7 cellular contexts compared by ENCODE assay signal in the genomic region with DNA sequence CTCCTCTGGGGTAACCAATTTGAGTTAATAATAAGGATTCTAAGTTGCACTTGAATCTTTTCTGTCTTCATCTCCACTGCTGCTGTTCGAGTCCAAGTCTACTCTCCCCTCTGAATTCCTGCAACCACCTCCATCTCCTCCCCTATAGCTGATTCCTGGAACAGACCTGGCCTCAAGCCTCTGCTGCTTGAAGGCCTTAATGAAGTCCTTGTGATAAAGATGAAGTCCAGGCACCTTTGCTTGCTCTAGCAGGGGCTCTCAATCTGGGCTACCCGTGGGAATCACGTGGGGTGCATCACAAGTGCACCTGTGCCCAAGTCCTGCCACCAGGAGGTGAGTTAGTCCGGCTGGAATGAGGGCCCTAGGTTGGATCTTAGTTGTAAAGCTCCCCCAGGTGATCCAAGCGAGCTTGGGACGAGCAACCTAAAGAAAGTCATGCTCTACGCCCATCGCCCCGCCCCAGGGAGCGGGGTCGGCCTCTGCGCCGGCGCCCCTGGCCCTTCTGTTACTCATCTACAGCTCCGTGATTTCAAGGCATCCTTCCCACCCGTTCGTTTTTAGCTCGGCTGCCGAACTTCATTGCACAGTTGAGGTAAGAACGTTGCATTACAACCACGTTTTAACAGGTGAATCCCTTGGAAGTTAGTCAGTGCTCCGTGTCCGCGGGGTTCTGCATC. TPM values are rescaled to one million over a fixed set of nuclear protein-coding genes. Genes with fewer than 3 reads are reported as not detected.
DNase-seq lines count a peak whose midpoint lies in the region; ATAC-seq and TF ChIP-seq lines count a peak whose summit lies in the region.

No MANE protein-coding gene starts in this region.

- no peak overlapping the region for H3K23ac ChIP-seq in IMR-90 (ENCODE audit: low read depth, low read length)

- TF ChIP-seq CTCF in GM12873 (IDR thresholded peaks at IDR 0.05; ENCODE audit: insufficient read depth, low read depth, low read length, missing control alignments) = peak; percentile 4
- TF ChIP-seq CTCF in IMR-90 (conservative IDR thresholded peaks at IDR 0.05; ENCODE audit: low read depth, low read length) = no peak
- no peak for TF ChIP-seq CTCF in astrocyte of the spinal cord (IDR thresholded peaks at IDR 0.05; ENCODE audit: low read depth, low read length)
- TF ChIP-seq CTCF in thoracic aorta (IDR thresholded peaks at IDR 0.05) = no peak

- no peak overlapping the region for H3K18ac ChIP-seq in IMR-90 (ENCODE audit: low read depth, low read length)

- H3K4me1 ChIP-seq in IMR-90 (ENCODE audit: control insufficient read depth, insufficient read depth, low read length) (peaks cover 12% of the 10 kb centered on the region), thoracic aorta (ENCODE audit: control insufficient read depth in 1 of 2, low read depth in 2 of 2) (peaks cover 11 to 40% of the 10 kb centered on the region in 2 donors)

- H3K9me3 ChIP-seq in IMR-90 (ENCODE audit: control insufficient read depth, insufficient read depth, low read length) (no peaks in the 10 kb centered on the region), thoracic aorta (no peaks in the 10 kb centered on the region)

- no peak overlapping the region for H2BK5ac ChIP-seq in IMR-90 (ENCODE audit: low read depth, low read length, poor library complexity, severe bottlenecking)

- no peak overlapping the region for H3K4ac ChIP-seq in IMR-90 (ENCODE audit: low read depth, low read length)

- no peak for TF ChIP-seq RAD21 in IMR-90 (IDR thresholded peaks at IDR 0.05; ENCODE audit: low read length)

- H3K27ac ChIP-seq in IMR-90 (ENCODE audit: insufficient read depth, low read length) (no peak overlapping the region), thoracic aorta (peak overlapping the region; percentile 76 to 84)

- no peak overlapping the region for H2BK20ac ChIP-seq in IMR-90 (ENCODE audit: low read depth, low read length)

- H2AFZ ChIP-seq in IMR-90 (replicated peaks; ENCODE audit: low read length, poor library complexity) = peak overlapping the region; percentile 95

- peaks cover 3% of the 10 kb centered on the region; the same call in 1 of the 2 replicates for H4K20me1 ChIP-seq in IMR-90 (ENCODE audit: insufficient read depth, low read length)

- no peak overlapping the region for H4K91ac ChIP-seq in IMR-90 (ENCODE audit: insufficient read depth, low read depth, low read length)

- H3K36me3 ChIP-seq in IMR-90 (ENCODE audit: control insufficient read depth, insufficient read depth, low read length) (peaks cover 19% of the 10 kb centered on the region), thoracic aorta (no peaks in the 10 kb centered on the region)

- CTCF ChIA-PET in IMR-90 (lab: Yijun Ruan, JAX) = no interaction called here

- ATAC-seq in IMR-90 (ENCODE audit: low read depth) = no peak
- no peak for ATAC-seq in thoracic aorta (ENCODE audit: insufficient number of reproducible peaks, low FRiP score, low read depth)
- no peak for ATAC-seq in HG03196 (IDR thresholded peaks at IDR 0.05; ENCODE audit: unreplicated experiment)
- ATAC-seq in GM18520 (IDR thresholded peaks at IDR 0.05; ENCODE audit: unreplicated experiment) = no peak

- H3K4me2 ChIP-seq in IMR-90 (ENCODE audit: low read depth, low read length) = peak overlapping the region; percentile 98; the same call in 1 of the 2 replicates

- 0 out of 2 replicates have a peak, but pooled peaks cover 8% of the 10 kb centered on the region for H3K9me1 ChIP-seq in IMR-90 (ENCODE audit: insufficient read depth, low read length)

- H4K8ac ChIP-seq in IMR-90 (ENCODE audit: low read depth in 2 of 2, low read length in 2 of 2) = peak overlapping the region; percentile 98 to 99; a peak in 3 of 4 replicates

- peaks cover 11 to 47% of the 10 kb centered on the region in 2 experiments for H3K79me1 ChIP-seq in IMR-90 (ENCODE audit: low read depth in 1 of 2, low read length in 2 of 2)

- POLR2A ChIA-PET in IMR-90 (lab: Charles Lee; ENCODE audit: unreplicated experiment) = interaction anchor here (0.6 kb wide), 2 partner anchors 17 to 51 kb away, joined by 3 to 10 read pairs; no protein-coding TSS in a partner anchor

- no peak for TF ChIP-seq POLR2A in IMR-90 (IDR thresholded peaks at IDR 0.05; ENCODE audit: low read depth, low read length)

- no TSS peak for BruUV-seq in IMR-90 (replicated peaks; lab: Mats Ljungman, UMichigan)

- peak overlapping the region; percentile 20; the same call in 1 of the 2 replicates for H2AK5ac ChIP-seq in IMR-90 (ENCODE audit: low read depth, low read length)

- H2BK15ac ChIP-seq in IMR-90 (ENCODE audit: low read depth, low read length) = no peak overlapping the region

- H3K27me3 ChIP-seq in IMR-90 (ENCODE audit: control insufficient read depth, insufficient read depth, low read length) = no peaks in the 10 kb centered on the region
- H3K27me3 ChIP-seq in thoracic aorta (replicated peaks; ENCODE audit: insufficient read depth) = no peaks in the 10 kb centered on the region

- no peak overlapping the region for H2BK120ac ChIP-seq in IMR-90 (ENCODE audit: low read depth, low read length)

- H3K4me3 ChIP-seq in IMR-90 (ENCODE audit: insufficient read depth, low read depth, low read length) (no peak overlapping the region), astrocyte of the spinal cord (ENCODE audit: low read depth, low read length) (peak overlapping the region; percentile 65), thoracic aorta (peak overlapping the region; percentile 89)

- H4K5ac ChIP-seq in IMR-90 (ENCODE audit: low read depth, low read length) = peak overlapping the region; percentile 99

- dilution Hi-C loops in IMR-90 (cut with HindIII; ENCODE audit: low sequenced_read_pairs, unreplicated experiment) = no loop called here

- DNase-seq in IMR-90 (no peak), astrocyte of the spinal cord (ENCODE audit: low read depth, low spot score) (no peak), left kidney (ENCODE audit: low read depth, low spot score) (peak; percentile 82), thoracic aorta (ENCODE audit: low spot score) (no peak)

- H3K14ac ChIP-seq in IMR-90 (replicated peaks; ENCODE audit: low read depth, low read length) = no peak overlapping the region

- intact Hi-C loops in IMR-90 (cut with micrococcal nuclease) = no loop called here

- H3K56ac ChIP-seq in IMR-90 (ENCODE audit: extremely low read depth, insufficient read depth, low read length) = no peak overlapping the region

- WGBS in IMR-90 (ENCODE audit: extremely low coverage in 2 of 2, insufficient read length in 1 of 2), 2 experiments = 39% methylated on average over 4 of the region's 24 CpGs; no CpG with 5 or more reads in 1 of the 2 experiments

- in situ Hi-C loops in IMR-90 (cut with MboI; ENCODE audit: low sequenced_read_pairs) = no loop called here
- in situ Hi-C loops in astrocyte of the spinal cord (cut with HindIII; ENCODE audit: low sequenced_read_pairs) = no loop called here

- H3K9ac ChIP-seq in IMR-90 (ENCODE audit: low read depth, low read length) = no peak overlapping the region

- H2AK9ac ChIP-seq in IMR-90 (replicated peaks; ENCODE audit: low read depth, low read length, poor library complexity) = peak overlapping the region; percentile 48

TF ChIP-seq in IMR-90, 13 proteins besides CTCF, POLR2A, EP300 and RAD21 (continues in another document):
- TF ChIP-seq, protein P1, sequence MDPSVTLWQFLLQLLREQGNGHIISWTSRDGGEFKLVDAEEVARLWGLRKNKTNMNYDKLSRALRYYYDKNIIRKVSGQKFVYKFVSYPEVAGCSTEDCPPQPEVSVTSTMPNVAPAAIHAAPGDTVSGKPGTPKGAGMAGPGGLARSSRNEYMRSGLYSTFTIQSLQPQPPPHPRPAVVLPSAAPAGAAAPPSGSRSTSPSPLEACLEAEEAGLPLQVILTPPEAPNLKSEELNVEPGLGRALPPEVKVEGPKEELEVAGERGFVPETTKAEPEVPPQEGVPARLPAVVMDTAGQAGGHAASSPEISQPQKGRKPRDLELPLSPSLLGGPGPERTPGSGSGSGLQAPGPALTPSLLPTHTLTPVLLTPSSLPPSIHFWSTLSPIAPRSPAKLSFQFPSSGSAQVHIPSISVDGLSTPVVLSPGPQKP (IDR thresholded peaks at IDR 0.05; ENCODE audit: borderline replicate concordance, low read depth, low read length) = no peak
- TF ChIP-seq CHD1 (IDR thresholded peaks at IDR 0.05; ENCODE audit: low read depth, low read length) (no peak), NFE2L2 (IDR thresholded peaks at IDR 0.05; ENCODE audit: low read depth, low read length) (no peak), MXI1 (IDR thresholded peaks at IDR 0.05; ENCODE audit: borderline replicate concordance, low read depth, low read length) (no peak), FOS (IDR thresholded peaks at IDR 0.05; ENCODE audit: low read depth, low read length) (no peak), CEBPB (IDR thresholded peaks at IDR 0.05; ENCODE audit: low read depth, low read length) (no peak), MAFK (IDR thresholded peaks at IDR 0.05; ENCODE audit: low read depth, low read length) (no peak), MAZ (IDR thresholded peaks at IDR 0.05; ENCODE audit: borderline replicate concordance, low read depth, low read length) (no peak), BHLHE40 (IDR thresholded peaks at IDR 0.05; ENCODE audit: low read depth, low read length) (no peak), SMC3 (IDR thresholded peaks at IDR 0.05; ENCODE audit: low read depth, low read length) (no peak), RFX5 (IDR thresholded peaks at IDR 0.05; ENCODE audit: low read depth, low read length) (no peak)
- TF ChIP-seq, protein P2, sequence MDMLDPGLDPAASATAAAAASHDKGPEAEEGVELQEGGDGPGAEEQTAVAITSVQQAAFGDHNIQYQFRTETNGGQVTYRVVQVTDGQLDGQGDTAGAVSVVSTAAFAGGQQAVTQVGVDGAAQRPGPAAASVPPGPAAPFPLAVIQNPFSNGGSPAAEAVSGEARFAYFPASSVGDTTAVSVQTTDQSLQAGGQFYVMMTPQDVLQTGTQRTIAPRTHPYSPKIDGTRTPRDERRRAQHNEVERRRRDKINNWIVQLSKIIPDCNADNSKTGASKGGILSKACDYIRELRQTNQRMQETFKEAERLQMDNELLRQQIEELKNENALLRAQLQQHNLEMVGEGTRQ (IDR thresholded peaks at IDR 0.05; ENCODE audit: low read depth, low read length) = no peak

RNA-seq across cellular contexts. Expression of a gene that starts 0.9 kb away (rescaled TPM):
- 58.6 and 89.8 TPM in 2 replicates for total RNA-seq in IMR-90 (2012; rRNA removed)
- 74.3 and 84.5 TPM in 2 replicates for polyA plus RNA-seq in IMR-90 (2012; rRNA removed)
- polyA plus RNA-seq in IMR-90 (2012; cell fraction: cytosol; rRNA removed) = 35.1 and 39.0 TPM in 2 replicates
- 9.4 and 49.6 TPM in 2 replicates for polyA plus RNA-seq in IMR-90 (2012; cell fraction: nucleus; rRNA removed; ENCODE audit: low replicate concordance)
- 10 to 100 TPM; 48.1 to 53.6 TPM for total RNA-seq in thoracic aorta

RNA-seq across cellular contexts. Expression of a gene that starts 50.0 kb away (rescaled TPM):
- total RNA-seq in IMR-90 (2012; rRNA removed) = 64.5 and 72.8 TPM in 2 replicates
- polyA plus RNA-seq in IMR-90 (2012; rRNA removed) = 24.7 and 29.2 TPM in 2 replicates
- polyA plus RNA-seq in IMR-90 (2012; cell fraction: cytosol; rRNA removed) = 3.7 and 6.6 TPM in 2 replicates
- 2.8 and 28.8 TPM in 2 replicates for polyA plus RNA-seq in IMR-90 (2012; cell fraction: nucleus; rRNA removed; ENCODE audit: low replicate concordance)
- total RNA-seq in thoracic aorta = 10 to 100 TPM; 13.1 to 18.9 TPM

RNA-seq across cellular contexts. Expression of a gene that starts 50.1 kb away (rescaled TPM):
- total RNA-seq in IMR-90 (2012; rRNA removed) (48.6 and 61.1 TPM in 2 replicates), thoracic aorta (10 to 100 TPM; 38.7 to 64.4 TPM)
- 88.1 and 93.9 TPM in 2 replicates for polyA plus RNA-seq in IMR-90 (2012; rRNA removed)
- polyA plus RNA-seq in IMR-90 (2012; cell fraction: cytosol; rRNA removed) = 28.5 and 49.7 TPM in 2 replicates
- 30.7 and 134 TPM in 2 replicates for polyA plus RNA-seq in IMR-90 (2012; cell fraction: nucleus; rRNA removed; ENCODE audit: low replicate concordance)
